ENCODE assay signal across 1 cellular context in the genomic region with DNA sequence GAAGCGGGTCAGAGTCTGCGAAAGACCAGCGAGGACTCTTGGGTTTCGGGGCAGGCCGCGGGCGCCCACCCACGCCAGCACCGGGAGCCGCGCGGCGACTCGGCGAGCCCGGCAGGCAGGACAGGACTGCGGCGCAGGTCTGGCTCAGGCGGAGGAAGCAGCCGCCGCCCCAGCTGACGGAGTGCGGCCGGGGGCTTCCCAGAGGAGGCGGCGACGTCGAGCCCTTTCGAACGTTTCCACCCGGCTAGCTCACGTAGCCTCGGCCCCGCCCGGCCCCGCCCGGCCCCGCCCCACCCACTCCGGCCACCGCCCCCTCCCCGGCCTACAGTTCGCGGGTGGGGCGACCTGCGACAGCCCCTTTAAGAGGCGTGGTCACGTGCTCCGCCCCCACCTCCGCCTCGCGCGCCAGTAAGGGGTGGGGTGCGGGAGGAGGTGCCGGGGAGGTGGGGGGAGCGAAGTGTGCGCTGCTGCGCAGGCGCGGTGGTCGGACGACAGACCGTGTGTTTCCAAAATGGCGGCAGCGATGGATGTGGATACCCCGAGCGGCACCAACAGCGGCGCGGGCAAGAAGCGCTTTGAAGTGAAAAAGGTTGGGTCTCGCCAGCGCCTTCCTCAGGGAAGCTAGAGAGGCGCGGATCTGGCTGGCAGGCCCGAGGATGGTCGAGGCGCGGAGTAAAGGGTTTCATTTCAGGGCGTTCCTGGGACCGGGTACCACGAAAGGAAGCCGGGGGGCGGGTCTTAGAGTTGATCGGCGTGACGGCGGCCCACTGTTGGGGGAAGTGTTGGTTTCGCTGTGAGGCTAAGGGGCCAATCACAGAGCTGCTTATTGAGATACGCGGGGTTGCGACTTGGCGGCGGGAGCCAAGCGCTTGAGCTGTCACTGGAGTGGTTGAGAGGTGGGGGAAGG.
TF ChIP-seq lines count a peak whose summit lies in the region.

TSS of gene RBX1 (plus strand) at position 491 of the 907 bp plus-strand sequence. CDS start at position 512, 21 bp downstream.

TF ChIP-seq in HCT116, 20 proteins besides CTCF, POLR2A, EP300 and RAD21 (continued from another document):
- TF ChIP-seq ATF3 (IDR thresholded peaks at IDR 0.05) (no peak), EGR1 (IDR thresholded peaks at IDR 0.05; ENCODE audit: low read depth) (peak; percentile 85), SRF (IDR thresholded peaks at IDR 0.05; ENCODE audit: low read depth) (no peak)
